In the genomic region with DNA sequence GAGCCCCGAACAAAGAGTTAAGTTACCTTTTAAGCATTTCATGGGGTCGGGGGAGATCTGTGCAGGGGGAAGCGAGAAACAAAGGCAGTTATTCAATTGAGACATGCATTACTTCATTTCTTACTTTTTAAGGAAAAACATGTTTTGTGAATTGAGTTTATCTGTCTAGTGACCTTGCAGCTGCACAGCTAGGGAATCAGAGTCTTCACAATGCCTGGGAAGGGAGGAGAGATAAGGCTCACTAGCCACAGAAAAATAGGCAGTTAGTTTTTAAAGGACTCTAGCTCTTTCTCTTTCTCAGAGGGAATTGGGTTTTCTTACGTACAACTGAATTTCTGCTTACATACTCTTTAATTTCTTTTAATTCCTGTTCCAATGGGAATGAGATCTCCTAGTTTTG, we compare ENCODE assay signal across 24 cellular contexts.
"Had no signal": no experiment of that assay in that cellular context is flagged by ENCODE, and none has a peak within 500 bp of the region (broad histone marks: within the 10 kb centered on the region; RNA-seq: fewer than 3 reads in every experiment).

No MANE protein-coding gene starts in this region.

- H3K36me3 ChIP-seq: esophagus squamous epithelium, gastrocnemius medialis, lower lobe of right lung had no signal

- H3K9me3 ChIP-seq: esophagus squamous epithelium, gastrocnemius medialis, heart right ventricle, left lung, lower lobe of right lung had no signal

- H3K27me3 ChIP-seq: esophagus squamous epithelium, gastrocnemius medialis, heart right ventricle, left lung had no signal

- H3K4me3 ChIP-seq: coronary artery, dorsolateral prefrontal cortex, esophagus squamous epithelium, gastrocnemius medialis, heart right ventricle, left lung, lower lobe of right lung had no signal

- H3K27ac ChIP-seq: coronary artery, dorsolateral prefrontal cortex, esophagus squamous epithelium, gastrocnemius medialis, heart right ventricle, left lung, lower lobe of right lung had no signal

- H3K4me1 ChIP-seq: esophagus squamous epithelium, gastrocnemius medialis, heart right ventricle, left lung, lower lobe of right lung had no signal

- DNase-seq: dermis blood vessel endothelial cell; dorsolateral prefrontal cortex; effector CD4-positive, alpha-beta T cell; effector memory CD4-positive, alpha-beta T cell; esophagus squamous epithelium; foreskin fibroblast; foreskin melanocyte; gastrocnemius medialis; glutamatergic neuron; head of caudate nucleus; heart right ventricle; hippocampal formation; left cardiac atrium; left lung; left ventricle myocardium superior; lower lobe of right lung; mesenchymal stem cell; midbrain; naive thymus-derived CD4-positive, alpha-beta T cell; natural killer cell had no signal

- FAIRE-seq: islet of Langerhans, keratinocyte had no signal

- ATAC-seq: esophagus mucosa; gastrocnemius medialis; heart right ventricle; left cardiac atrium; left lung; left ventricle myocardium superior; lower lobe of right lung; naive thymus-derived CD4-positive, alpha-beta T cell; natural killer cell had no signal
